ENCODE assay signal across 11 cellular contexts in genomic region chr5:52943285-52943684, GRCh38. TPM values are rescaled to one million over a fixed set of nuclear protein-coding genes. Genes with fewer than 3 reads are reported as not detected.
A peak's percentile ranks its signal among the peaks of the same experiment; 100 is the strongest.
DNase-seq lines count a peak whose midpoint lies in the region; ATAC-seq, FAIRE-seq and TF ChIP-seq lines count a peak whose summit lies in the region.
"Had no signal": no experiment of that assay in that cellular context is flagged by ENCODE, and none has a peak within 500 bp of the region (broad histone marks: within the 10 kb centered on the region; RNA-seq: fewer than 3 reads in every experiment).

No MANE protein-coding gene starts in this region.

- TF ChIP-seq POLR2A in HCT116 (IDR thresholded peaks at IDR 0.05; ENCODE audit: borderline replicate concordance, extremely low read depth, insufficient read depth, insufficient read length), result no peak

- H3K27ac ChIP-seq in HCT116 (ENCODE audit: low read depth, low read length) (no peak overlapping the region), PC-9 (no peak overlapping the region)
- H3K27ac ChIP-seq: stomach had no signal

- POLR2A ChIA-PET in HCT116 (lab: Charles Lee), result no interaction called here
- POLR2A ChIA-PET in PC-9 (lab: Charles Lee; ENCODE audit: unreplicated experiment), result no interaction called here

- H3K4me3 ChIP-seq in HCT116 (replicated peaks in 1 of 2; ENCODE audit: low read depth in 1 of 2, low read length in 2 of 2) (no peak overlapping the region), PC-9 (no peak overlapping the region)
- H3K4me3 ChIP-seq: stomach had no signal

- H3K9me2 ChIP-seq in HCT116 (ENCODE audit: insufficient read depth) (no peaks in the 10 kb centered on the region), PC-9 (ENCODE audit: insufficient read depth) (no peaks in the 10 kb centered on the region)

- no peak for FAIRE-seq in HTR-8/SVneo (lab: Jason Lieb, UNC)
- FAIRE-seq: frontal cortex had no signal

- RAD21 ChIA-PET in HCT116 (lab: Charles Lee; ENCODE audit: low non-redundant PET in 1 of 2, low total read pairs in 2 of 2, uncharacterized antibody in 2 of 2, unreplicated experiment in 2 of 2), result no interaction called here

- H4K20me1 ChIP-seq in HCT116 (ENCODE audit: insufficient read depth) (no peaks in the 10 kb centered on the region), PC-9 (ENCODE audit: insufficient read depth) (no peaks in the 10 kb centered on the region)

- H3K9me3 ChIP-seq in HCT116 (ENCODE audit: control insufficient read depth in 1 of 2, insufficient read depth in 1 of 2, low read depth in 1 of 2, low read length in 2 of 2) (no peaks in the 10 kb centered on the region), PC-9 (ENCODE audit: insufficient read depth, low read depth) (no peaks in the 10 kb centered on the region)
- H3K9me3 ChIP-seq: stomach had no signal

- no peaks in the 10 kb centered on the region; the same call in 1 of the 2 replicates for H3F3A ChIP-seq in PC-9 (ENCODE audit: insufficient read depth, low read depth)

- peak; percentile 62 for ATAC-seq in GM18502 (IDR thresholded peaks at IDR 0.05; ENCODE audit: poor library complexity, unreplicated experiment)
- peak; percentile 85 for ATAC-seq in HCT116
- ATAC-seq in left lobe of liver, result peak; percentile 23

- in situ Hi-C loops in G401 (cut with HindIII; ENCODE audit: low sequenced_read_pairs), result no loop called here

- intact Hi-C loops in HCT116 (cut with micrococcal nuclease) (no loop called here), PC-9 (cut with micrococcal nuclease; ENCODE audit: unreplicated experiment) (no loop called here)

- H3K4me2 ChIP-seq in HCT116 (ENCODE audit: low read length) (no peak overlapping the region), PC-9 (no peak overlapping the region)

- H3K4me1 ChIP-seq in HCT116 (ENCODE audit: control insufficient read depth in 1 of 2, insufficient read depth in 2 of 2, low read length in 2 of 2) (peaks cover 0 to 1% of the 10 kb centered on the region in 2 experiments; a peak in 1 of 4 replicates), PC-9 (replicated peaks; ENCODE audit: insufficient read depth) (peaks cover 6% of the 10 kb centered on the region)

- H3K27me3 ChIP-seq in HCT116 (ENCODE audit: insufficient read depth, low read length), result no peaks in the 10 kb centered on the region
- H3K27me3 ChIP-seq in PC-9 (ENCODE audit: insufficient read depth, low read depth), result no peaks in the 10 kb centered on the region
- H3K27me3 ChIP-seq: stomach had no signal

- no TSS peak for BruUV-seq in HCT116 (replicated peaks; lab: Mats Ljungman, UMichigan)
- no TSS peak for BruUV-seq in PC-9 (replicated peaks; lab: Mats Ljungman, UMichigan)

- peak; percentile 12 to 37 (median 23); a peak in 4 of 6 replicates for TF ChIP-seq CTCF in HCT116 (IDR thresholded peaks at IDR 0.05 in 2 of 3, conservative IDR thresholded peaks at IDR 0.05 in 1 of 3; ENCODE audit: borderline replicate concordance in 1 of 3, insufficient read depth in 1 of 3, low read depth in 2 of 3, low read length in 2 of 3)
- TF ChIP-seq CTCF in PC-9 (conservative IDR thresholded peaks at IDR 0.05), result peak; percentile 44; the same call in 1 of the 2 replicates

- no peak overlapping the region for H3K9ac ChIP-seq in HCT116 (ENCODE audit: low read length)

- DNase-seq in HCT116 (ENCODE audit: low read depth, low spot score), result no peak
- no peak for DNase-seq in PC-9
- no peak for DNase-seq in left lobe of liver (ENCODE audit: low spot score)
- DNase-seq in G401 (ENCODE audit: low spot score), result no peak
- DNase-seq in HTR-8/SVneo (ENCODE audit: insufficient read length, low spot score), result no peak
- no peak for DNase-seq in DMS 273 (lab: John Stamatoyannopoulos, UW; ENCODE audit: unreplicated experiment)
- no peak for DNase-seq in stimulated activated CD4-positive, alpha-beta T cell treated with anti-CD3 and anti-CD28 coated beads, Interleukin-15, amount 100 ng/mL, for 24 hours
- DNase-seq: mesendoderm, stomach had no signal

- TF ChIP-seq RAD21 in HCT116 (IDR thresholded peaks at IDR 0.05; ENCODE audit: low read depth), result no peak

- no peaks in the 10 kb centered on the region for H3K79me2 ChIP-seq in HCT116 (ENCODE audit: insufficient read depth, low read length)
- no peaks in the 10 kb centered on the region for H3K79me2 ChIP-seq in PC-9 (ENCODE audit: low read depth)

- CTCF ChIA-PET in HCT116 (lab: Charles Lee) (interaction anchor here (1.0 to 1.1 kb wide), 3 partner anchors 28 to 172 kb away, joined by 3 to 5 read pairs (median 4); no protein-coding TSS in a partner anchor), PC-9 (lab: Charles Lee) (interaction anchor here (0.6 kb wide), 1 partner anchor 273 kb away, joined by 3 read pairs; no protein-coding TSS in a partner anchor)

- H2AFZ ChIP-seq in HCT116 (ENCODE audit: low read depth, low read length, poor library complexity, severe bottlenecking) (no peak overlapping the region), PC-9 (no peak overlapping the region)

- H3K36me3 ChIP-seq in HCT116 (ENCODE audit: control insufficient read depth in 1 of 2, insufficient read depth in 2 of 2, low read length in 2 of 2), result no peaks in the 10 kb centered on the region
- H3K36me3 ChIP-seq in PC-9 (ENCODE audit: low read depth), result no peaks in the 10 kb centered on the region

TF ChIP-seq in HCT116, 20 proteins besides CTCF, POLR2A, EP300 and RAD21:
- TF ChIP-seq JUND (IDR thresholded peaks at IDR 0.05) (no peak), FOSL1 (IDR thresholded peaks at IDR 0.05; ENCODE audit: low read depth) (no peak), ZFX (IDR thresholded peaks at IDR 0.05) (no peak), ZNF274 (IDR thresholded peaks at IDR 0.05; ENCODE audit: low read depth, low read length) (no peak), SIN3A (IDR thresholded peaks at IDR 0.05; ENCODE audit: low read depth) (no peak), SRF (IDR thresholded peaks at IDR 0.05; ENCODE audit: low read depth) (no peak), CEBPB (IDR thresholded peaks at IDR 0.05; ENCODE audit: low read depth) (no peak), REST (IDR thresholded peaks at IDR 0.05; ENCODE audit: low read depth) (no peak)

RNA-seq across cellular contexts. Expression of gene ITGA2, which starts 45.9 kb away (rescaled TPM):
- 36.6 TPM for total RNA-seq in HCT116 (2021; ENCODE audit: unreplicated experiment)
- 7.4 and 10.8 TPM in 2 replicates for polyA plus RNA-seq in HCT116 (2012)
- total RNA-seq in PC-9 (2021), result 24.7 and 35.8 TPM in 2 replicates
- 0.30 TPM for total RNA-seq in left lobe of liver
- total RNA-seq in G401 (2014; rRNA removed; shearing (Covaris generic)), result not detected in 2 replicates

Comparison
In these comparisons a context has a peak if more than half of its experiments do, and no peak if none do; other contexts are left out.
1. ATAC-seq: peak in every context shown above with its lines; median percentile 85 in HCT116; 62 in GM18502; 23 in left lobe of liver.
2. RNA of gene ITGA2, which starts 45.9 kb away (total RNA-seq): 36.6 TPM in HCT116 (single experiment) and 24.7 to 35.8 TPM in PC-9; 0.30 TPM in left lobe of liver (single experiment) and not detected in G401; every median in the first group is over 10 times any median in the second.